ENCODE assay signal across 11 cellular contexts in the genomic region with DNA sequence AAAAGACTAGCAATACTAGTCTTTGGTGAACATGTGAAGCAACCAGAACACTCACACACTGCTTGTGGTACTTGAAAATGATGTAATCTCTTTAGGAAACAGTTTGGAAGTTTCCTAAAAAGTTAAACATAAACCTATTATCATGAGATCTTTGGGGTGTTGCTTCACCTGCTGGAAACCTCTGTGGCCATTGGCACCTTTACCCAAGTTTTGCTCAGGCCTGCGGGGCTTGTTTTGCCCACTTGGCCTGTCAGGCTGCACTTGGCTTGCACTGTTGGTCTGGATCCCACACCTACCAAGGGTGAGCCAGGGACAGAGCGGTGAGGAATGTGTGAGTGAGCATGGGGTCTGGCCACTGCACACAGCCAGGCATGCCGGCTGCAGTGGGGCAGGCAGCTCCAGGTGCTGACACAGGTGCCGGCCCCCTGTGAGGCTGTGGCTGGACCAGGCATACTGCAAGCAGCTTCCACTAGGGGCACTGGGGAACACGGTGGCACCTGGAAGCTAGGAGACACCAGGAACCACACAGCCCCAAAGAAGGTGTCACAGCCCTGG. TPM values are rescaled to one million over a fixed set of nuclear protein-coding genes. Genes with fewer than 3 reads are reported as not detected.
DNase-seq lines count a peak whose midpoint lies in the region; ATAC-seq and TF ChIP-seq lines count a peak whose summit lies in the region.
"Had no signal": no experiment of that assay in that cellular context is flagged by ENCODE, and none has a peak within 500 bp of the region (broad histone marks: within the 10 kb centered on the region; RNA-seq: fewer than 3 reads in every experiment).

No MANE protein-coding gene starts in this region.

- H3K4me3 Mint-ChIP-seq in H9 (no peak overlapping the region), type B pancreatic cell (no peak overlapping the region)
- H3K4me3 Mint-ChIP-seq: CD8-positive, alpha-beta memory T cell had no signal

- peaks cover 0 to 3% of the 10 kb centered on the region in 2 experiments; a peak in 2 of 4 replicates for H3K4me1 Mint-ChIP-seq in H9
- H3K4me1 Mint-ChIP-seq in type B pancreatic cell (ENCODE audit: unreplicated experiment), result peaks cover 6% of the 10 kb centered on the region
- H3K4me1 Mint-ChIP-seq: CD8-positive, alpha-beta memory T cell had no signal

- H2BK15ac ChIP-seq in H9 (ENCODE audit: low read depth, low read length), result no peak overlapping the region

- in situ Hi-C loops in G401 (cut with HindIII; ENCODE audit: low sequenced_read_pairs), result no loop called here

- peak; percentile 22 for TF ChIP-seq CTCF in BE2C (IDR thresholded peaks at IDR 0.05; ENCODE audit: low read depth, low read length)
- TF ChIP-seq CTCF in H9 (conservative IDR thresholded peaks at IDR 0.05), result peak; percentile 40; the same call in 2 of the 3 replicates
- TF ChIP-seq CTCF in colonic mucosa (IDR thresholded peaks at IDR 0.05), result peak; percentile 28
- TF ChIP-seq CTCF in right lobe of liver (IDR thresholded peaks at IDR 0.05), result peak; percentile 36 to 57 (median 50)
- TF ChIP-seq CTCF in type B pancreatic cell (conservative IDR thresholded peaks at IDR 0.05), result no peak

- DNase-seq in BE2C (no peak), H9 (peak; percentile 65), colonic mucosa (no peak), right lobe of liver (peak; percentile 55 to 80 (median 70)), G401 (ENCODE audit: low spot score) (no peak), type B pancreatic cell (ENCODE audit: extremely low spot score, unreplicated experiment) (no peak), SKM-1 (lab: John Stamatoyannopoulos, UW; ENCODE audit: unreplicated experiment) (no peak), Kasumi-1 (lab: John Stamatoyannopoulos, UW) (no peak)
- DNase-seq: activated gamma-delta T cell treated with Interleukin-2 at 50 U/mL for 16 hours; CD8-positive, alpha-beta memory T cell; SHP77 treated with DMSO at 0.1 percent for 48 hours had no signal

- no peak overlapping the region for H2BK5ac ChIP-seq in H9 (ENCODE audit: insufficient read length, low read length)

- no peak overlapping the region for H3K9ac ChIP-seq in H9 (ENCODE audit: extremely low read depth, insufficient read length, low read length)
- H3K9ac ChIP-seq in colonic mucosa (ENCODE audit: low read depth in 2 of 2, low read length in 2 of 2), result no peak overlapping the region

- no peak overlapping the region for H3K27ac Mint-ChIP-seq in H9
- H3K27ac Mint-ChIP-seq in type B pancreatic cell, result no peak overlapping the region
- H3K27ac Mint-ChIP-seq: CD8-positive, alpha-beta memory T cell had no signal

- H4K20me1 ChIP-seq in H9 (ENCODE audit: control insufficient read depth, insufficient read depth, insufficient read length), result no peaks in the 10 kb centered on the region

- H3T11ph ChIP-seq in H9 (ENCODE audit: low read length), result no peak overlapping the region

- H3K27ac ChIP-seq in H9 (ENCODE audit: insufficient read length, low read depth, low read length), result no peak overlapping the region
- H3K27ac ChIP-seq in colonic mucosa, result no peak overlapping the region
- no peak overlapping the region for H3K27ac ChIP-seq in right lobe of liver

- peak; percentile 84 to 88 (median 86) for ATAC-seq in right lobe of liver

- no peak overlapping the region for H4K5ac ChIP-seq in H9 (ENCODE audit: insufficient read length, low read depth, low read length)

- H2AFZ ChIP-seq in H9 (ENCODE audit: low read length), result no peak overlapping the region

- no peaks in the 10 kb centered on the region for H3K79me1 ChIP-seq in H9 (ENCODE audit: insufficient read depth, low read depth, low read length, poor library complexity, severe bottlenecking)

- no peak overlapping the region for H3K4me2 ChIP-seq in H9 (ENCODE audit: insufficient read depth, insufficient read length, low read length)

- no peaks in the 10 kb centered on the region for H3K27me3 ChIP-seq in BE2C
- no peaks in the 10 kb centered on the region for H3K27me3 ChIP-seq in H9 (ENCODE audit: insufficient read depth, low read length)
- H3K27me3 ChIP-seq in colonic mucosa, result no peaks in the 10 kb centered on the region
- H3K27me3 ChIP-seq in right lobe of liver, result no peaks in the 10 kb centered on the region

- no peaks in the 10 kb centered on the region for H3K79me2 ChIP-seq in H9 (ENCODE audit: insufficient read depth, low read length)

- intact Hi-C loops in colonic mucosa (cut with DNase I), result loop anchor here (5.0 kb wide), 1 partner anchor 131 kb away; no protein-coding TSS in a partner anchor
- intact Hi-C loops in right lobe of liver (cut with DNase I), result loop anchor here in 1 of 2 donors (10.0 kb wide), 2 partner anchors 181 to 381 kb away; no protein-coding TSS in a partner anchor

- H3K23ac ChIP-seq in H9 (ENCODE audit: insufficient read length, low read depth, low read length), result no peak overlapping the region

- H3K36me3 ChIP-seq in BE2C (no peaks in the 10 kb centered on the region), colonic mucosa (no peaks in the 10 kb centered on the region), right lobe of liver (no peaks in the 10 kb centered on the region)

- H3K4me3 ChIP-seq in BE2C (ENCODE audit: low read depth, low read length) (no peak overlapping the region), colonic mucosa (no peak overlapping the region), right lobe of liver (no peak overlapping the region)

- H3K18ac ChIP-seq in H9 (ENCODE audit: insufficient read length, low read depth, low read length), result no peak overlapping the region

- no peak for TF ChIP-seq POLR2A in right lobe of liver (IDR thresholded peaks at IDR 0.05)

- H3K9me3 Mint-ChIP-seq in H9 (peaks cover 13 to 17% of the 10 kb centered on the region in 2 experiments), type B pancreatic cell (no peaks in the 10 kb centered on the region)
- H3K9me3 Mint-ChIP-seq: CD8-positive, alpha-beta memory T cell had no signal

- no peaks in the 10 kb centered on the region for H3K27me3 Mint-ChIP-seq in H9 (ENCODE audit: low read depth)
- H3K27me3 Mint-ChIP-seq in type B pancreatic cell, result no peaks in the 10 kb centered on the region

- H4K91ac ChIP-seq in H9 (ENCODE audit: insufficient read length, low read depth, low read length), result no peak overlapping the region

- H3K56ac ChIP-seq in H9 (ENCODE audit: insufficient read length, low read depth, low read length), result no peak overlapping the region

- H3K36me3 Mint-ChIP-seq in H9 (ENCODE audit: insufficient read depth in 1 of 3, low read depth in 3 of 3), result peaks cover 3 to 19% (median 3%) of the 10 kb centered on the region in 3 experiments; a peak in 4 of 7 replicates
- H3K36me3 Mint-ChIP-seq in type B pancreatic cell, result no peaks in the 10 kb centered on the region
- H3K36me3 Mint-ChIP-seq: CD8-positive, alpha-beta memory T cell had no signal

- H2BK120ac ChIP-seq in H9 (ENCODE audit: low read depth, low read length, poor library complexity, severe bottlenecking), result no peak overlapping the region

- no peaks in the 10 kb centered on the region for H3K23me2 ChIP-seq in H9 (ENCODE audit: insufficient read length, low read depth, low read length, poor library complexity, severe bottlenecking)

- no peak overlapping the region for H3K14ac ChIP-seq in H9 (ENCODE audit: insufficient read depth, low read length)

- no peak overlapping the region for H2BK20ac ChIP-seq in H9 (ENCODE audit: low read depth, low read length, poor library complexity, severe bottlenecking)

- H2BK12ac ChIP-seq in H9 (ENCODE audit: insufficient read length, low read depth, low read length), result no peak overlapping the region

- no peak overlapping the region for H2AK5ac ChIP-seq in H9 (ENCODE audit: insufficient read length, low read length)

- H3K4me1 ChIP-seq in BE2C (no peaks in the 10 kb centered on the region), H9 (ENCODE audit: insufficient read depth, low read length) (no peaks in the 10 kb centered on the region), colonic mucosa (no peaks in the 10 kb centered on the region), right lobe of liver (peaks cover 0 to 14% (median 2%) of the 10 kb centered on the region in 4 donors)

- H3K9me3 ChIP-seq in BE2C (no peaks in the 10 kb centered on the region), H9 (ENCODE audit: control insufficient read depth, low read depth, low read length) (peaks cover 15% of the 10 kb centered on the region), colonic mucosa (no peaks in the 10 kb centered on the region), right lobe of liver (no peaks in the 10 kb centered on the region)

- no CpG with 5 or more reads among the region's 5 CpGs for WGBS in H9 (ENCODE audit: extremely low coverage, insufficient read length, low lambda C conversion rate)
- WGBS in right lobe of liver (ENCODE audit: insufficient coverage, low coverage, low lambda C conversion rate, missing lambda C conversion rate), result 21% methylated on average over 3 of the region's 5 CpGs

- no peak overlapping the region for H3K4ac ChIP-seq in H9 (ENCODE audit: low read depth, low read length)

- H4K8ac ChIP-seq in H9 (replicated peaks; ENCODE audit: insufficient read length, low read depth, low read length), result no peak overlapping the region

RNA-seq across cellular contexts. Expression of a gene that starts 14.4 kb away (rescaled TPM):
- 20.5 TPM for polyA plus RNA-seq in BE2C (2012; ENCODE audit: insufficient read depth, insufficient read length, low read depth)
- 115 and 119 TPM in 2 replicates for total RNA-seq in H9 (2021)
- total RNA-seq in colonic mucosa, result 10 to 100 TPM; 48.3 to 54.4 TPM
- 10 to 100 TPM in 4 of 6 experiments, 1 to 10 TPM in 2; 9.0 to 15.6 (median 12.1) TPM for total RNA-seq in right lobe of liver
- 5.6 and 9.2 TPM in 2 replicates for total RNA-seq in G401 (2014; rRNA removed; shearing (Covaris generic))
- 74.7 and 119 TPM in 2 replicates for total RNA-seq in type B pancreatic cell (ENCODE audit: low replicate concordance)

Comparison
In these comparisons a context has a peak if more than half of its experiments do, and no peak if none do; other contexts are left out.
1. DNase-seq: peak in H9 (single experiment) and right lobe of liver (3 of 3); none in BE2C (single experiment), colonic mucosa (single experiment), G401 (single experiment), type B pancreatic cell (single experiment), SKM-1 (single experiment) and Kasumi-1 (0 of 2).